Comparison of ENCODE assay signal across 13 cellular contexts in genomic region chr2:160993543-160994090, GRCh38.
A peak's percentile ranks its signal among the peaks of the same experiment; 100 is the strongest.
DNase-seq lines count a peak whose midpoint lies in the region; ATAC-seq and TF ChIP-seq lines count a peak whose summit lies in the region.
"Had no signal": no experiment of that assay in that cellular context is flagged by ENCODE, and none has a peak within 500 bp of the region (broad histone marks: within the 10 kb centered on the region; RNA-seq: fewer than 3 reads in every experiment).

No MANE protein-coding gene starts in this region.

- peak overlapping the region; percentile 33 for H2AFZ ChIP-seq in neuronal stem cell (ENCODE audit: low read length)

- no peak overlapping the region for H3K9ac ChIP-seq in neuronal stem cell (ENCODE audit: low read depth, low read length, poor library complexity)

- H3K14ac ChIP-seq in neuronal stem cell (ENCODE audit: low read length) = no peak overlapping the region

- H3K36me3 ChIP-seq in CD4-positive, alpha-beta memory T cell (ENCODE audit: insufficient read depth, low read length) = no peaks in the 10 kb centered on the region
- no peaks in the 10 kb centered on the region for H3K36me3 ChIP-seq in neuronal stem cell (replicated peaks in 1 of 2; ENCODE audit: control insufficient read depth in 2 of 2, insufficient read depth in 2 of 2, low read length in 2 of 2)

- no peak for DNase-seq in CD4-positive, alpha-beta memory T cell
- DNase-seq in NCI-H2029 treated with DMSO at 0.1 percent for 48 hours (lab: John Stamatoyannopoulos, UW) (peak; percentile 66), fibroblast of villous mesenchyme (ENCODE audit: low read depth) (peak; percentile 7), neuronal stem cell (ENCODE audit: low spot score) (no peak), sciatic nerve (ENCODE audit: low spot score) (no peak), AML-193 (lab: John Stamatoyannopoulos, UW) (no peak)
- DNase-seq in activated CD8-positive, alpha-beta T cell treated with anti-CD3 and anti-CD28 coated beads for 36 hours = no peak

- intact Hi-C loops in CD4-positive, alpha-beta memory T cell (cut with micrococcal nuclease) = loop anchor here (1.0 to 5.0 kb wide), 7 partner anchors 280 to 883 kb away; no protein-coding TSS in a partner anchor
- intact Hi-C loops in activated CD8-positive, alpha-beta T cell treated with anti-CD3 and anti-CD28 coated beads for 36 hours (cut with micrococcal nuclease) = loop anchor here (5.0 to 10.0 kb wide), 3 partner anchors 659 to 881 kb away; no protein-coding TSS in a partner anchor
- intact Hi-C loops in sciatic nerve (cut with DNase I) = loop anchor here (10.0 kb wide), 1 partner anchor 889 kb away; no protein-coding TSS in a partner anchor

- no peaks in the 10 kb centered on the region for H3K79me1 ChIP-seq in neuronal stem cell (ENCODE audit: low read depth, low read length)

- no peaks in the 10 kb centered on the region for H3K9me3 Mint-ChIP-seq in CD4-positive, alpha-beta memory T cell
- no peaks in the 10 kb centered on the region for H3K9me3 Mint-ChIP-seq in activated CD8-positive, alpha-beta T cell treated with anti-CD3 and anti-CD28 coated beads for 36 hours
- H3K9me3 Mint-ChIP-seq: activated CD4-positive, alpha-beta memory T cell treated with anti-CD3 and anti-CD28 coated beads for 36 hours; stimulated activated naive CD8-positive, alpha-beta T cell treated with anti-CD3 and anti-CD28 coated beads, Interleukin-15, Interleukin-2, amounts not matched to agents 100 ng/mL and 50 ng/mL, for 24 hours; T-cell had no signal

- peaks cover 0 to 1% of the 10 kb centered on the region in 2 donors for H3K27me3 Mint-ChIP-seq in CD4-positive, alpha-beta memory T cell
- H3K27me3 Mint-ChIP-seq in activated CD8-positive, alpha-beta T cell treated with anti-CD3 and anti-CD28 coated beads for 36 hours = no peaks in the 10 kb centered on the region
- H3K27me3 Mint-ChIP-seq: activated CD4-positive, alpha-beta memory T cell treated with anti-CD3 and anti-CD28 coated beads for 36 hours; activated naive CD8-positive, alpha-beta T cell; stimulated activated naive CD8-positive, alpha-beta T cell treated with anti-CD3 and anti-CD28 coated beads, Interleukin-15, Interleukin-2, amounts not matched to agents 100 ng/mL and 50 ng/mL, for 24 hours; T-cell had no signal

- peaks cover 5% of the 10 kb centered on the region for H3K4me1 ChIP-seq in CD4-positive, alpha-beta memory T cell (ENCODE audit: insufficient read depth, low read length)
- peaks cover 2 to 5% of the 10 kb centered on the region in 2 donors for H3K4me1 ChIP-seq in neuronal stem cell (ENCODE audit: control insufficient read depth in 2 of 2, insufficient read depth in 1 of 2, low read depth in 1 of 2, low read length in 2 of 2)

- no peak for TF ChIP-seq CTCF in fibroblast of villous mesenchyme (IDR thresholded peaks at IDR 0.05; ENCODE audit: insufficient read depth, low read depth, low read length)
- TF ChIP-seq CTCF in activated CD8-positive, alpha-beta T cell treated with anti-CD3 and anti-CD28 coated beads for 36 hours (IDR thresholded peaks at IDR 0.05) = no peak

- H4K8ac ChIP-seq in neuronal stem cell (ENCODE audit: low read depth, low read length) = no peak overlapping the region

- POLR2A ChIA-PET in CD4-positive, alpha-beta memory T cell (lab: Charles Lee; ENCODE audit: partially characterized antibody) = interaction anchor here (1.0 to 1.7 kb wide), 2 partner anchors 670 to 742 kb away, joined by 4 read pairs; no protein-coding TSS in a partner anchor
- POLR2A ChIA-PET in activated CD8-positive, alpha-beta T cell treated with anti-CD3 and anti-CD28 coated beads for 36 hours (lab: Charles Lee) = interaction anchor here (0.5 kb wide), 1 partner anchor 865 kb away, joined by 3 read pairs; no protein-coding TSS in a partner anchor

- no peak overlapping the region for H2BK12ac ChIP-seq in neuronal stem cell (ENCODE audit: low read length)

- no peak overlapping the region for H2BK120ac ChIP-seq in neuronal stem cell (ENCODE audit: low read depth, low read length)

- no peak overlapping the region for H3K4me2 ChIP-seq in neuronal stem cell (ENCODE audit: insufficient read depth, low read length, poor library complexity, severe bottlenecking)

- H2BK5ac ChIP-seq in neuronal stem cell (ENCODE audit: low read length) = no peak overlapping the region

- WGBS in neuronal stem cell (ENCODE audit: extremely low coverage in 2 of 2, insufficient read length in 2 of 2, insufficient replicate concordance in 1 of 2), 2 donors = no CpG with 5 or more reads among the region's 10 CpGs

- no peak overlapping the region for H3K27ac ChIP-seq in CD4-positive, alpha-beta memory T cell (ENCODE audit: low read depth, low read length)
- no peak overlapping the region for H3K27ac ChIP-seq in neuronal stem cell (replicated peaks; ENCODE audit: low read length)

- H2AK5ac ChIP-seq in neuronal stem cell (ENCODE audit: low read depth, low read length) = no peak overlapping the region

- peak overlapping the region in 3 of 8 donors; percentile 6 to 72 (median 11) for H3K4me3 Mint-ChIP-seq in CD4-positive, alpha-beta memory T cell
- H3K4me3 Mint-ChIP-seq in activated CD8-positive, alpha-beta T cell treated with anti-CD3 and anti-CD28 coated beads for 36 hours = no peak overlapping the region
- H3K4me3 Mint-ChIP-seq: activated CD4-positive, alpha-beta memory T cell treated with anti-CD3 and anti-CD28 coated beads for 36 hours; stimulated activated naive CD8-positive, alpha-beta T cell treated with anti-CD3 and anti-CD28 coated beads, Interleukin-15, Interleukin-2, amounts not matched to agents 100 ng/mL and 50 ng/mL, for 24 hours had no signal

- no peak overlapping the region for H2BK15ac ChIP-seq in neuronal stem cell (ENCODE audit: low read length)

- peaks cover 8 to 10% (median 9%) of the 10 kb centered on the region in 4 donors for H3K4me1 Mint-ChIP-seq in CD4-positive, alpha-beta memory T cell
- peaks cover 7% of the 10 kb centered on the region for H3K4me1 Mint-ChIP-seq in activated CD8-positive, alpha-beta T cell treated with anti-CD3 and anti-CD28 coated beads for 36 hours (ENCODE audit: low read depth)

- H3K23ac ChIP-seq in neuronal stem cell (ENCODE audit: low read depth, low read length, poor library complexity) = no peak overlapping the region

- H3K18ac ChIP-seq in neuronal stem cell (ENCODE audit: low read length) = peak overlapping the region; percentile 72

- no peaks in the 10 kb centered on the region for H3K36me3 Mint-ChIP-seq in CD4-positive, alpha-beta memory T cell
- H3K36me3 Mint-ChIP-seq in activated CD8-positive, alpha-beta T cell treated with anti-CD3 and anti-CD28 coated beads for 36 hours (ENCODE audit: low read depth) = no peaks in the 10 kb centered on the region
- H3K36me3 Mint-ChIP-seq: activated CD4-positive, alpha-beta memory T cell treated with anti-CD3 and anti-CD28 coated beads for 36 hours; activated naive CD8-positive, alpha-beta T cell; T-cell had no signal

- H3K4me3 ChIP-seq in CD4-positive, alpha-beta memory T cell (ENCODE audit: low read length in 2 of 2) = no peak overlapping the region
- H3K4me3 ChIP-seq in fibroblast of villous mesenchyme (ENCODE audit: low read depth, low read length) (no peak overlapping the region), neuronal stem cell (ENCODE audit: low read length in 2 of 2) (no peak overlapping the region)
- H3K4me3 ChIP-seq: mucosa of descending colon had no signal

- no peak for ATAC-seq in activated CD8-positive, alpha-beta T cell treated with anti-CD3 and anti-CD28 coated beads for 36 hours
- ATAC-seq in sciatic nerve (no peak), GM19035 (IDR thresholded peaks at IDR 0.05; ENCODE audit: unreplicated experiment) (no peak)

- H4K91ac ChIP-seq in neuronal stem cell (ENCODE audit: low read depth, low read length, poor library complexity) = no peak overlapping the region

- H3K4ac ChIP-seq in neuronal stem cell (ENCODE audit: low read length) = no peak overlapping the region

- H3K9me3 ChIP-seq in CD4-positive, alpha-beta memory T cell (ENCODE audit: control insufficient read depth in 1 of 2, low read length in 2 of 2) = no peaks in the 10 kb centered on the region
- H3K9me3 ChIP-seq in neuronal stem cell (replicated peaks in 1 of 2; ENCODE audit: control insufficient read depth in 2 of 2, insufficient read depth in 1 of 2, low read depth in 1 of 2, low read length in 2 of 2) = no peaks in the 10 kb centered on the region
- H3K9me3 ChIP-seq: mucosa of descending colon had no signal

- H3K27ac Mint-ChIP-seq in CD4-positive, alpha-beta memory T cell = peak overlapping the region in 4 of 7 donors; percentile 4 to 45 (median 39)
- H3K27ac Mint-ChIP-seq in activated CD8-positive, alpha-beta T cell treated with anti-CD3 and anti-CD28 coated beads for 36 hours = no peak overlapping the region
- H3K27ac Mint-ChIP-seq: activated CD4-positive, alpha-beta memory T cell treated with anti-CD3 and anti-CD28 coated beads for 36 hours; activated naive CD8-positive, alpha-beta T cell; stimulated activated naive CD8-positive, alpha-beta T cell treated with anti-CD3 and anti-CD28 coated beads, Interleukin-15, Interleukin-2, amounts not matched to agents 100 ng/mL and 50 ng/mL, for 24 hours; T-cell had no signal

- CTCF ChIA-PET in CD4-positive, alpha-beta memory T cell (lab: Charles Lee; ENCODE audit: partially characterized antibody) = interaction anchor here (0.8 to 9.7 kb wide), 28 partner anchors 8 to 884 kb away, joined by 3 to 182 read pairs (median 7); no protein-coding TSS in a partner anchor
- CTCF ChIA-PET in activated CD8-positive, alpha-beta T cell treated with anti-CD3 and anti-CD28 coated beads for 36 hours (lab: Charles Lee) = interaction anchor here (0.7 to 4.3 kb wide), 35 partner anchors 9 to 905 kb away, joined by 3 to 33 read pairs (median 3); no protein-coding TSS in a partner anchor

- H3K27me3 ChIP-seq in CD4-positive, alpha-beta memory T cell (ENCODE audit: insufficient read depth, low read length) = no peaks in the 10 kb centered on the region
- no peaks in the 10 kb centered on the region for H3K27me3 ChIP-seq in neuronal stem cell (ENCODE audit: control insufficient read depth in 3 of 3, insufficient read depth in 3 of 3, low read depth in 1 of 3, low read length in 3 of 3)

Comparison
In these comparisons a context has a peak if more than half of its experiments do, and no peak if none do; other contexts are left out.
1. DNase-seq: peak in NCI-H2029 treated with DMSO at 0.1 percent for 48 hours (single experiment) and fibroblast of villous mesenchyme (single experiment); none in CD4-positive, alpha-beta memory T cell (0 of 5), neuronal stem cell (single experiment), activated CD8-positive, alpha-beta T cell treated with anti-CD3 and anti-CD28 coated beads for 36 hours (single experiment), sciatic nerve (single experiment) and AML-193 (0 of 2).